8 cellular contexts compared by ENCODE assay signal in the genomic region with DNA sequence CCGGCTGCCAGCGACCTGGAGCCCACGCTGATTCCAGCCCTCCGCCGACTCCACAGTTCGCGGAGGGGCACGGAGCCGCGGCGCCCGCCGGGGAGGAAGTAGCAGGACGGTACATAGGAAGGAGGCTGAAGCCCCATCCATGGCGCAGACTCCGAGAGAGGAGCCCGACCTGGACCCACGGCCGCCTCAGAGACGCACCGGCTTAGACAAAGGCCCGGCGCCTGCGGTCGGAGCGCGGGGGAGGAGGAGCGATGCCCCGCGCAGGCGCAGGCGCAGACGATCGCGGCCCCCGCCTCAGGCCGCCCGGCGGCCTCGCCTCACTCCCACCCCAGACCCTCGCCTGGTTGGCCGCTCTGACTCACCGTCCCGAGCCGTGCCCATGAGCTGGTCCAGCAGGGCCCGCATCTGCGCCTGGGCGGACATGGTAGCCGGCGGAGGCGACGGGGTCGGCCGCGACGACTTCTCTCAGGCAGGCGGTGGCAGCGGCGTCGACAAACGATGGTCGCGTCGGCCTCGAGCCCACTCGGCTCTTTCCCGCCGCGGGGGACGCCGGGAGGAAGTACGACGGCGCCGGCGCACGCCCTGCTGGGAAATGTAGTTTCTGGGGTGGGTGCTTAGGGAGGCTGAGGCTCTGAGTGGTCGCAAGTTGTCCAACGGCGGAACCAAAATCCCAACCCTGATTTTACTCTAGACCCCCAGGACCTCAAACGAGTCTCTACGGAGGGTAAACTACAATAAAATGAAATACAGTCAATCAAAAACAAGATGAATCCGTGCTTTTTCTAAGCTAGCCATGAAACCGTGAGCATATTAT. TPM values are rescaled to one million over a fixed set of nuclear protein-coding genes. Genes with fewer than 3 reads are reported as not detected.
DNase-seq lines count a peak whose midpoint lies in the region; ATAC-seq and TF ChIP-seq lines count a peak whose summit lies in the region.

A gene with protein sequence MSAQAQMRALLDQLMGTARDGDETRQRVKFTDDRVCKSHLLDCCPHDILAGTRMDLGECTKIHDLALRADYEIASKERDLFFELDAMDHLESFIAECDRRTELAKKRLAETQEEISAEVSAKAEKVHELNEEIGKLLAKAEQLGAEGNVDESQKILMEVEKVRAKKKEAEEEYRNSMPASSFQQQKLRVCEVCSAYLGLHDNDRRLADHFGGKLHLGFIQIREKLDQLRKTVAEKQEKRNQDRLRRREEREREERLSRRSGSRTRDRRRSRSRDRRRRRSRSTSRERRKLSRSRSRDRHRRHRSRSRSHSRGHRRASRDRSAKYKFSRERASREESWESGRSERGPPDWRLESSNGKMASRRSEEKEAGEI (minus strand): TSS at position 533 of the 814 bp plus-strand sequence. CDS start 110 bp downstream, at position 423.

- CTCF ChIA-PET in activated CD4-positive, alpha-beta memory T cell treated with anti-CD3 and anti-CD28 coated beads for 36 hours (lab: Charles Lee), result interaction anchor here (0.9 to 2.4 kb wide), 9 partner anchors 13 to 133 kb away, joined by 3 to 26 read pairs (median 4); no protein-coding TSS in a partner anchor

- POLR2A ChIA-PET in activated CD4-positive, alpha-beta memory T cell treated with anti-CD3 and anti-CD28 coated beads for 36 hours (lab: Charles Lee), result interaction anchor here (0.9 to 2.1 kb wide), 4 partner anchors 15 to 142 kb away, joined by 3 to 8 read pairs (median 4); a partner anchor contains a TSS

- H3K27me3 ChIP-seq in liver (ENCODE audit: control insufficient read depth in 4 of 4, insufficient read depth in 4 of 4, low read length in 3 of 4), result no peaks in the 10 kb centered on the region

- no peak for TF ChIP-seq RAD21 in liver (IDR thresholded peaks at IDR 0.05)

- H3K9me3 Mint-ChIP-seq in activated CD4-positive, alpha-beta memory T cell treated with anti-CD3 and anti-CD28 coated beads for 36 hours, result no peaks in the 10 kb centered on the region

- peak within 1 kb of the TSS; percentile 56 to 75 for H3K9ac ChIP-seq in liver (ENCODE audit: low read depth in 1 of 2, low read length in 2 of 2)

- no peaks in the 10 kb centered on the region for H3K9me3 ChIP-seq in liver (ENCODE audit: control insufficient read depth in 4 of 4, low read length in 3 of 4)

- H3K27ac ChIP-seq in liver (ENCODE audit: low read depth in 1 of 2, low read length in 2 of 2), result peak within 1 kb of the TSS; percentile 96 to 97

- H3K4me3 ChIP-seq in liver (ENCODE audit: low read depth in 1 of 3, low read length in 3 of 3), result peak within 1 kb of the TSS; percentile 65 to 96 (median 83)

- peak within 1 kb of the TSS; percentile 89 for H3K27ac Mint-ChIP-seq in activated CD4-positive, alpha-beta memory T cell treated with anti-CD3 and anti-CD28 coated beads for 36 hours

- H3K4me1 ChIP-seq in liver (ENCODE audit: control insufficient read depth in 4 of 4, insufficient read depth in 4 of 4, low read length in 3 of 4), result peaks cover 1 to 17% (median 12%) of the 10 kb centered on the region in 4 donors

- H3K4me1 Mint-ChIP-seq in activated CD4-positive, alpha-beta memory T cell treated with anti-CD3 and anti-CD28 coated beads for 36 hours (ENCODE audit: low read depth), result peaks cover 31% of the 10 kb centered on the region

- TF ChIP-seq CTCF in liver (IDR thresholded peaks at IDR 0.05; ENCODE audit: low read depth, low read length, missing input control), result no peak

- DNase-seq in C1 segment of cervical spinal cord (lab: John Stamatoyannopoulos, UW) (peak; percentile 36 to 96 (median 84)), NCI-H748 treated with DMSO at 0.1 percent for 48 hours (lab: John Stamatoyannopoulos, UW) (peak; percentile 66), dermis microvascular lymphatic vessel endothelial cell (ENCODE audit: low read depth in 2 of 2) (peak; percentile 69 to 88)
- DNase-seq in activated CD4-positive, alpha-beta memory T cell treated with anti-CD3 and anti-CD28 coated beads for 36 hours, result peak; percentile 91
- DNase-seq in stimulated activated CD4-positive, alpha-beta T cell treated with anti-CD3 and anti-CD28 coated beads, Interleukin-4, amount 100 ng/mL, for 24 hours, result peak; percentile 86

- H3K36me3 Mint-ChIP-seq in activated CD4-positive, alpha-beta memory T cell treated with anti-CD3 and anti-CD28 coated beads for 36 hours, result peaks cover 26% of the 10 kb centered on the region

- WGBS in liver, result 1% methylated on average over 84 of the region's 84 CpGs

- intact Hi-C loops in activated CD4-positive, alpha-beta memory T cell treated with anti-CD3 and anti-CD28 coated beads for 36 hours (cut with micrococcal nuclease), result no loop called here

- no peaks in the 10 kb centered on the region for H3K27me3 Mint-ChIP-seq in activated CD4-positive, alpha-beta memory T cell treated with anti-CD3 and anti-CD28 coated beads for 36 hours

- H3K36me3 ChIP-seq in liver (ENCODE audit: control insufficient read depth in 4 of 4, insufficient read depth in 3 of 4, low read depth in 1 of 4, low read length in 3 of 4), result peaks cover 2 to 22% (median 18%) of the 10 kb centered on the region in 4 donors

- ATAC-seq in GM19372 (IDR thresholded peaks at IDR 0.05; ENCODE audit: low read depth, unreplicated experiment) (peak; percentile 84), HG03558 (IDR thresholded peaks at IDR 0.05; ENCODE audit: extremely low read depth, unreplicated experiment) (peak; percentile 53)

- H3K4me3 Mint-ChIP-seq in activated CD4-positive, alpha-beta memory T cell treated with anti-CD3 and anti-CD28 coated beads for 36 hours, result peak within 1 kb of the TSS; percentile 89

TF ChIP-seq in liver, 16 proteins besides CTCF, POLR2A, EP300 and RAD21:
- TF ChIP-seq FOXA1 (IDR thresholded peaks at IDR 0.05) (no peak), SP1 (IDR thresholded peaks at IDR 0.05) (peak; percentile 30), FOXA2 (IDR thresholded peaks at IDR 0.05) (no peak), TAF1 (conservative IDR thresholded peaks at IDR 0.05) (no peak), HNF4A (conservative IDR thresholded peaks at IDR 0.05) (no peak), YY1 (IDR thresholded peaks at IDR 0.05) (peak; percentile 50), JUND (IDR thresholded peaks at IDR 0.05) (no peak), HNF4G (IDR thresholded peaks at IDR 0.05) (no peak), RXRA (IDR thresholded peaks at IDR 0.05) (no peak), GABPA (IDR thresholded peaks at IDR 0.05 in 1 of 2, conservative IDR thresholded peaks at IDR 0.05 in 1 of 2) (peak in 1 of 2 donors; percentile 88), EGR1 (IDR thresholded peaks at IDR 0.05; ENCODE audit: low read depth in 2 of 2) (peak in 1 of 2 donors; percentile 29), NR2F2 (IDR thresholded peaks at IDR 0.05) (no peak)
- TF ChIP-seq, protein P1, sequence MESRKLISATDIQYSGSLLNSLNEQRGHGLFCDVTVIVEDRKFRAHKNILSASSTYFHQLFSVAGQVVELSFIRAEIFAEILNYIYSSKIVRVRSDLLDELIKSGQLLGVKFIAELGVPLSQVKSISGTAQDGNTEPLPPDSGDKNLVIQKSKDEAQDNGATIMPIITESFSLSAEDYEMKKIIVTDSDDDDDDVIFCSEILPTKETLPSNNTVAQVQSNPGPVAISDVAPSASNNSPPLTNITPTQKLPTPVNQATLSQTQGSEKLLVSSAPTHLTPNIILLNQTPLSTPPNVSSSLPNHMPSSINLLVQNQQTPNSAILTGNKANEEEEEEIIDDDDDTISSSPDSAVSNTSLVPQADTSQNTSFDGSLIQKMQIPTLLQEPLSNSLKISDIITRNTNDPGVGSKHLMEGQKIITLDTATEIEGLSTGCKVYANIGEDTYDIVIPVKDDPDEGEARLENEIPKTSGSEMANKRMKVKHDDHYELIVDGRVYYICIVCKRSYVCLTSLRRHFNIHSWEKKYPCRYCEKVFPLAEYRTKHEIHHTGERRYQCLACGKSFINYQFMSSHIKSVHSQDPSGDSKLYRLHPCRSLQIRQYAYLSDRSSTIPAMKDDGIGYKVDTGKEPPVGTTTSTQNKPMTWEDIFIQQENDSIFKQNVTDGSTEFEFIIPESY (IDR thresholded peaks at IDR 0.05), result no peak
- TF ChIP-seq, protein P2, sequence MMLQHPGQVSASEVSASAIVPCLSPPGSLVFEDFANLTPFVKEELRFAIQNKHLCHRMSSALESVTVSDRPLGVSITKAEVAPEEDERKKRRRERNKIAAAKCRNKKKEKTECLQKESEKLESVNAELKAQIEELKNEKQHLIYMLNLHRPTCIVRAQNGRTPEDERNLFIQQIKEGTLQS (IDR thresholded peaks at IDR 0.05), result no peak
- TF ChIP-seq, protein P3, sequence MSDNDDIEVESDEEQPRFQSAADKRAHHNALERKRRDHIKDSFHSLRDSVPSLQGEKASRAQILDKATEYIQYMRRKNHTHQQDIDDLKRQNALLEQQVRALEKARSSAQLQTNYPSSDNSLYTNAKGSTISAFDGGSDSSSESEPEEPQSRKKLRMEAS (IDR thresholded peaks at IDR 0.05), result no peak
- TF ChIP-seq, protein P4, sequence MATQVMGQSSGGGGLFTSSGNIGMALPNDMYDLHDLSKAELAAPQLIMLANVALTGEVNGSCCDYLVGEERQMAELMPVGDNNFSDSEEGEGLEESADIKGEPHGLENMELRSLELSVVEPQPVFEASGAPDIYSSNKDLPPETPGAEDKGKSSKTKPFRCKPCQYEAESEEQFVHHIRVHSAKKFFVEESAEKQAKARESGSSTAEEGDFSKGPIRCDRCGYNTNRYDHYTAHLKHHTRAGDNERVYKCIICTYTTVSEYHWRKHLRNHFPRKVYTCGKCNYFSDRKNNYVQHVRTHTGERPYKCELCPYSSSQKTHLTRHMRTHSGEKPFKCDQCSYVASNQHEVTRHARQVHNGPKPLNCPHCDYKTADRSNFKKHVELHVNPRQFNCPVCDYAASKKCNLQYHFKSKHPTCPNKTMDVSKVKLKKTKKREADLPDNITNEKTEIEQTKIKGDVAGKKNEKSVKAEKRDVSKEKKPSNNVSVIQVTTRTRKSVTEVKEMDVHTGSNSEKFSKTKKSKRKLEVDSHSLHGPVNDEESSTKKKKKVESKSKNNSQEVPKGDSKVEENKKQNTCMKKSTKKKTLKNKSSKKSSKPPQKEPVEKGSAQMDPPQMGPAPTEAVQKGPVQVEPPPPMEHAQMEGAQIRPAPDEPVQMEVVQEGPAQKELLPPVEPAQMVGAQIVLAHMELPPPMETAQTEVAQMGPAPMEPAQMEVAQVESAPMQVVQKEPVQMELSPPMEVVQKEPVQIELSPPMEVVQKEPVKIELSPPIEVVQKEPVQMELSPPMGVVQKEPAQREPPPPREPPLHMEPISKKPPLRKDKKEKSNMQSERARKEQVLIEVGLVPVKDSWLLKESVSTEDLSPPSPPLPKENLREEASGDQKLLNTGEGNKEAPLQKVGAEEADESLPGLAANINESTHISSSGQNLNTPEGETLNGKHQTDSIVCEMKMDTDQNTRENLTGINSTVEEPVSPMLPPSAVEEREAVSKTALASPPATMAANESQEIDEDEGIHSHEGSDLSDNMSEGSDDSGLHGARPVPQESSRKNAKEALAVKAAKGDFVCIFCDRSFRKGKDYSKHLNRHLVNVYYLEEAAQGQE (IDR thresholded peaks at IDR 0.05), result peak; percentile 9

RNA-seq across cellular contexts. Expression of the gene that starts here (rescaled TPM):
- 10 to 100 TPM; 57.0 to 60.8 TPM for total RNA-seq in activated CD4-positive, alpha-beta memory T cell treated with anti-CD3 and anti-CD28 coated beads for 36 hours
- total RNA-seq in dermis microvascular lymphatic vessel endothelial cell (27.6 and 31.2 TPM in 2 replicates), liver (10 to 100 TPM; 19.5 to 34.3 TPM)
- 10 to 100 TPM; 11.5 to 19.8 TPM for polyA plus RNA-seq in liver

Comparison
In these comparisons a context has a peak if more than half of its experiments do, and no peak if none do; other contexts are left out.
1. Peak in every context shown above with its lines: DNase-seq, ATAC-seq, H3K4me3 ChIP-seq and H3K27ac ChIP-seq.